Comparison of ENCODE assay signal across 8 cellular contexts in genomic region chr2:148020358-148021058, GRCh38. TPM values are rescaled to one million over a fixed set of nuclear protein-coding genes. Genes with fewer than 3 reads are reported as not detected.
DNase-seq lines count a peak whose midpoint lies in the region; ATAC-seq and TF ChIP-seq lines count a peak whose summit lies in the region.

ORC4 (minus strand) TSS chr2:148020737; CDS start chr2:147975958, 44,779 bp downstream.

- H3K9me3 ChIP-seq in upper lobe of right lung: no peaks in the 10 kb centered on the region

- in situ Hi-C loops in GM13977 (cut with MboI; ENCODE audit: low pct_unique_long_range_greater_than_20kb, low sequenced_read_pairs, unreplicated experiment): no loop called here

- DNase-seq in GM13977 (ENCODE audit: low spot score): peak; percentile 79
- peak; percentile 94 for DNase-seq in NCI-H146 treated with DMSO at 0.1 percent for 48 hours (lab: John Stamatoyannopoulos, UW; ENCODE audit: unreplicated experiment)
- peak; percentile 99 for DNase-seq in amniotic epithelial cell (ENCODE audit: low read depth)
- DNase-seq in left cardiac atrium: peak; percentile 99
- peak; percentile 99 for DNase-seq in posterior vena cava (ENCODE audit: low spot score)
- DNase-seq in upper lobe of right lung: peak; percentile 99

- peak within 1 kb of the TSS; percentile 91 for H3K27ac ChIP-seq in upper lobe of right lung

- H3K4me1 ChIP-seq in upper lobe of right lung: peaks cover 33% of the 10 kb centered on the region

- H3K36me3 ChIP-seq in upper lobe of right lung: peaks cover 1% of the 10 kb centered on the region

- H3K27me3 ChIP-seq in upper lobe of right lung: no peaks in the 10 kb centered on the region

- H3K4me3 ChIP-seq in upper lobe of right lung: peak within 1 kb of the TSS; percentile 83

- peak; percentile 71 for ATAC-seq in HG02884 (IDR thresholded peaks at IDR 0.05; ENCODE audit: unreplicated experiment)
- ATAC-seq in left cardiac atrium: peak; percentile 98 to 99
- peak; percentile 98 for ATAC-seq in upper lobe of right lung

- TF ChIP-seq CTCF in GM13977 (IDR thresholded peaks at IDR 0.05; ENCODE audit: extremely low read depth, insufficient read depth, missing control alignments): peak; percentile 48
- TF ChIP-seq CTCF in upper lobe of right lung (IDR thresholded peaks at IDR 0.05): peak; percentile 39

- intact Hi-C loops in T-helper 1 cell treated with Interleukin-12 subunit alpha and Interleukin-12 subunit beta and Interleukin-4 antibody, amounts not matched to agents 30 ng/mL and 1 ng/mL, for 36 hours (cut with micrococcal nuclease): loop anchor here (1.0 to 5.0 kb wide), 22 partner anchors 30 to 1566 kb away; partner anchors contain the start of genes ACVR2A, KIF5C and MMADHC
- intact Hi-C loops in left cardiac atrium (cut with DNase I) (loop anchor here in 1 of 2 donors (10.0 kb wide), 1 partner anchor 624 kb away; the partner anchor contains the start of gene EPC2), posterior vena cava (cut with DNase I) (no loop called here), upper lobe of right lung (cut with DNase I) (no loop called here)

RNA-seq across cellular contexts. Expression of gene ORC4, which starts in this region (rescaled TPM):
- total RNA-seq in T-helper 1 cell treated with Interleukin-12 subunit alpha and Interleukin-12 subunit beta and Interleukin-4 antibody, amounts not matched to agents 30 ng/mL and 1 ng/mL, for 36 hours: 29.1 and 31.2 TPM in 2 replicates
- total RNA-seq in left cardiac atrium (10 to 100 TPM; 39.5 TPM), posterior vena cava (10 to 100 TPM; 36.4 to 37.6 TPM), upper lobe of right lung (38.2 TPM)

Comparison
In these comparisons a context has a peak if more than half of its experiments do, and no peak if none do; other contexts are left out.
1. Peak in every context shown above with its lines: DNase-seq, ATAC-seq, H3K4me3 ChIP-seq and H3K27ac ChIP-seq.